ENCODE assay signal across 9 cellular contexts in the genomic region with DNA sequence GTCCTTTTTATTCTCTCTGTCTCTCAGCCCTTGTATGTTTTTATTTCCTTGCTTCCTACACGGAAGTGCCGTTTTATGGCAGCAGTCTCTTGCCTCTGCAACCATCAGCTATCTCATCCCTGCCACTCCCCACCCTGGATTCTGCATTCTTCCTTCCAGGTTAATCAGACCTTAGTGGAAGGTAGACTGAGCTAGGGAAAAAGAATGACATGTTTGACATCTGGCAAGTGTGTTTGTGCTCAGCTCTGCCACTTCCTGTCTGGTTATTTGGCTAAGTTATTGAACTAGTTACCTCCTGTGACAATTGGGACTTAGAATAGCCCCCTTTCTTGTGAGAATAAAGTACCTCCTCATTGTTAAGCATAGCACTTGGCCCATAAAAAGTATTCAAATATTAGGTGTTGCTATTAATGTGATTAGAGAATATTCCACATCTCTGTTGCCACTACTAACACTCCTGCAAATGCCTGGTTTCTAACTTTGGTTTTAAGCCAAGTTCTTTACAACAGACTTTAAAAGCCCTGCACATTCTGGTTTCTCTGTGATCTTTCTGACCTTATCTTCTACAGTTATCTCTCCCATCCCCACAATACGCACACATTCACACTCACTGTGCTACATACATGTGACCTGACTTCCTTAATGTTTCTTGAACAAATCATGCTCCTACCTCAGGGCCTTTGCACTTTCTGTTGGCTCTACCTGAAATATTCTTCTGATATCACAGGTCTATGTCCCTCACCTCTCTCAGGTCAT. TPM values are rescaled to one million over a fixed set of nuclear protein-coding genes. Genes with fewer than 3 reads are reported as not detected.
DNase-seq lines count a peak whose midpoint lies in the region; ATAC-seq and TF ChIP-seq lines count a peak whose summit lies in the region.
"Had no signal": no experiment of that assay in that cellular context is flagged by ENCODE, and none has a peak within 500 bp of the region (broad histone marks: within the 10 kb centered on the region; RNA-seq: fewer than 3 reads in every experiment).

No MANE protein-coding gene starts in this region.

- H3K4me3 ChIP-seq in ascending aorta: peak overlapping the region; percentile 36 to 42
- H3K4me3 ChIP-seq in trophoblast cell (ENCODE audit: low read depth, low read length): no peak overlapping the region

- no peak overlapping the region for H2BK5ac ChIP-seq in trophoblast cell (ENCODE audit: low read depth, low read length, poor library complexity)

- H3K18ac ChIP-seq in trophoblast cell (ENCODE audit: low read length): no peak overlapping the region

- H3K4ac ChIP-seq in trophoblast cell (ENCODE audit: low read depth, low read length): no peak overlapping the region

- no peaks in the 10 kb centered on the region for H3K27me3 Mint-ChIP-seq in activated CD4-positive, alpha-beta T cell treated with anti-CD3 and anti-CD28 coated beads, Interleukin-2, amount 10 ng/mL, durations not matched to agents 24 days and 14 days

- H4K12ac ChIP-seq in trophoblast cell (ENCODE audit: low read depth, low read length): no peak overlapping the region

- H4K8ac ChIP-seq in trophoblast cell (ENCODE audit: low read depth, low read length): no peak overlapping the region

- no peak overlapping the region for H3K4me2 ChIP-seq in trophoblast cell (ENCODE audit: low read length)

- H3K9me3 Mint-ChIP-seq in activated CD4-positive, alpha-beta T cell treated with anti-CD3 and anti-CD28 coated beads, Interleukin-2, amount 10 ng/mL, durations not matched to agents 24 days and 14 days: no peaks in the 10 kb centered on the region

- H2AK5ac ChIP-seq in trophoblast cell (ENCODE audit: low read length): no peak overlapping the region

- no peak overlapping the region for H2AFZ ChIP-seq in trophoblast cell (ENCODE audit: insufficient read depth, low read length, poor library complexity)

- H3K27ac ChIP-seq in ascending aorta (peak overlapping the region in 1 of 2 donors; percentile 6), trophoblast cell (ENCODE audit: low read depth, low read length) (no peak overlapping the region)

- intact Hi-C loops in activated CD4-positive, alpha-beta T cell treated with anti-CD3 and anti-CD28 coated beads, Interleukin-2, amount 10 ng/mL, durations not matched to agents 24 days and 14 days (cut with micrococcal nuclease): loop anchor here (1.0 kb wide), 1 partner anchor 11 kb away; the partner anchor contains the start of gene MAPRE2
- intact Hi-C loops in ascending aorta (cut with DNase I): no loop called here

- H3K23ac ChIP-seq in trophoblast cell (ENCODE audit: low read length): no peak overlapping the region

- peak overlapping the region; percentile 89 for H3K4me3 Mint-ChIP-seq in activated CD4-positive, alpha-beta T cell treated with anti-CD3 and anti-CD28 coated beads, Interleukin-2, amount 10 ng/mL, durations not matched to agents 24 days and 14 days
- H3K4me3 Mint-ChIP-seq: nephron had no signal

- H3K4me1 Mint-ChIP-seq in activated CD4-positive, alpha-beta T cell treated with anti-CD3 and anti-CD28 coated beads, Interleukin-2, amount 10 ng/mL, durations not matched to agents 24 days and 14 days: peaks cover 40% of the 10 kb centered on the region

- no peaks in the 10 kb centered on the region for H3K79me1 ChIP-seq in trophoblast cell (ENCODE audit: low read length)

- no CpG with 5 or more reads among the region's 3 CpGs for WGBS in trophoblast cell (ENCODE audit: extremely low coverage, insufficient coverage, insufficient read length)

- no peaks in the 10 kb centered on the region for H3K9me3 ChIP-seq in ascending aorta
- H3K9me3 ChIP-seq in trophoblast cell (ENCODE audit: insufficient read depth, low read depth, low read length): no peaks in the 10 kb centered on the region

- no peaks in the 10 kb centered on the region for H3K36me3 Mint-ChIP-seq in activated CD4-positive, alpha-beta T cell treated with anti-CD3 and anti-CD28 coated beads, Interleukin-2, amount 10 ng/mL, durations not matched to agents 24 days and 14 days (ENCODE audit: low read depth)

- H3K27ac Mint-ChIP-seq in activated CD4-positive, alpha-beta T cell treated with anti-CD3 and anti-CD28 coated beads, Interleukin-2, amount 10 ng/mL, durations not matched to agents 24 days and 14 days: peak overlapping the region; percentile 97
- H3K27ac Mint-ChIP-seq: nephron had no signal

- no peaks in the 10 kb centered on the region for H3K79me2 ChIP-seq in trophoblast cell (ENCODE audit: control insufficient read depth, insufficient read depth, low read length, poor library complexity)

- H2BK120ac ChIP-seq in trophoblast cell (ENCODE audit: insufficient read depth, low read length, poor library complexity): no peak overlapping the region

- no peak for TF ChIP-seq CTCF in ascending aorta (IDR thresholded peaks at IDR 0.05)

- H3K4me1 ChIP-seq in ascending aorta (peaks cover 3 to 4% of the 10 kb centered on the region in 2 donors), trophoblast cell (ENCODE audit: control insufficient read depth in 1 of 2, insufficient read depth in 2 of 2, low read length in 2 of 2) (no peaks in the 10 kb centered on the region)

- no peak overlapping the region for H3K9ac ChIP-seq in trophoblast cell (ENCODE audit: low read length)

- H3K14ac ChIP-seq in trophoblast cell (ENCODE audit: low read length): no peak overlapping the region

- H2BK12ac ChIP-seq in trophoblast cell (ENCODE audit: low read length): no peak overlapping the region

- ATAC-seq in HG03103 (IDR thresholded peaks at IDR 0.05; ENCODE audit: low read depth, unreplicated experiment): peak; percentile 41

- DNase-seq in activated CD4-positive, alpha-beta T cell treated with anti-CD3 and anti-CD28 coated beads, Interleukin-2, amount 10 ng/mL, durations not matched to agents 24 days and 14 days: peak; percentile 73
- DNase-seq in activated CD4-positive, alpha-beta T cell treated with anti-CD3 and anti-CD28 coated beads, Interleukin-2, amount 50 U/mL, for 1 hour: no peak
- DNase-seq in ascending aorta (ENCODE audit: low spot score in 2 of 2) (no peak), trophoblast cell (peak; percentile 45 to 74), DMS79 (lab: John Stamatoyannopoulos, UW) (no peak), NCI-H1694 treated with DMSO at 0.1 percent for 48 hours (lab: John Stamatoyannopoulos, UW) (no peak), T1000 (lab: John Stamatoyannopoulos, UW) (no peak)

- H4K91ac ChIP-seq in trophoblast cell (ENCODE audit: low read depth, low read length): no peak overlapping the region

- H3K36me3 ChIP-seq in ascending aorta: no peaks in the 10 kb centered on the region
- no peaks in the 10 kb centered on the region for H3K36me3 ChIP-seq in trophoblast cell (ENCODE audit: control insufficient read depth in 1 of 2, insufficient read depth in 2 of 2, low read length in 2 of 2)

- H3K27me3 ChIP-seq in ascending aorta (no peaks in the 10 kb centered on the region), trophoblast cell (ENCODE audit: insufficient read depth, low read length) (no peaks in the 10 kb centered on the region)

RNA-seq across cellular contexts. Expression of gene MAPRE2, which starts 10.8 kb away (rescaled TPM):
- total RNA-seq in activated CD4-positive, alpha-beta T cell treated with anti-CD3 and anti-CD28 coated beads, Interleukin-2, amount 10 ng/mL, durations not matched to agents 24 days and 14 days: 46.8 and 52.5 TPM in 2 replicates
- total RNA-seq in ascending aorta: 22.4 TPM
- 10.8 and 11.0 TPM in 2 replicates for polyA plus RNA-seq in trophoblast cell (2013)

Comparison
In these comparisons a context has a peak if more than half of its experiments do, and no peak if none do; other contexts are left out.
1. DNase-seq: peak in activated CD4-positive, alpha-beta T cell treated with anti-CD3 and anti-CD28 coated beads, Interleukin-2, amount 10 ng/mL, durations not matched to agents 24 days and 14 days (single experiment) and trophoblast cell (2 of 2); none in activated CD4-positive, alpha-beta T cell treated with anti-CD3 and anti-CD28 coated beads, Interleukin-2, amount 50 U/mL, for 1 hour (single experiment), ascending aorta (0 of 2), DMS79 (single experiment), NCI-H1694 treated with DMSO at 0.1 percent for 48 hours (single experiment) and T1000 (single experiment).